11 cellular contexts compared by ENCODE assay signal in genomic region chr5:139979943-139980342, GRCh38.
"Had no signal": no experiment of that assay in that cellular context is flagged by ENCODE, and none has a peak within 500 bp of the region (broad histone marks: within the 10 kb centered on the region; RNA-seq: fewer than 3 reads in every experiment).

No MANE protein-coding gene starts in this region.

- H3K4me3 Mint-ChIP-seq: GM23338, H9, HFFc6 had no signal

- H3K27ac Mint-ChIP-seq: GM23338, H9, HFFc6 had no signal

- H3K36me3 ChIP-seq: HAP-1 had no signal

- ATAC-seq: GM23338, HCT116 had no signal

- H3K9me3 Mint-ChIP-seq: GM23338, H9, HFFc6 had no signal

- H3K9me3 ChIP-seq: HAP-1 had no signal

- DNase-seq: GM23248, GOT3, H7, H9, HCEC 1CT, HFFc6 had no signal

- H2AFZ ChIP-seq: GM23248, GM23338 had no signal

- H3K9ac ChIP-seq: GM23248 had no signal

- H3K4me2 ChIP-seq: GM23338 had no signal

- FAIRE-seq: H1, H54 had no signal

- H3K27ac ChIP-seq: GM23248 had no signal

- H3K4me3 ChIP-seq: GM23248, GM23338, HAP-1 had no signal
